9 cellular contexts compared by ENCODE assay signal in the genomic region with DNA sequence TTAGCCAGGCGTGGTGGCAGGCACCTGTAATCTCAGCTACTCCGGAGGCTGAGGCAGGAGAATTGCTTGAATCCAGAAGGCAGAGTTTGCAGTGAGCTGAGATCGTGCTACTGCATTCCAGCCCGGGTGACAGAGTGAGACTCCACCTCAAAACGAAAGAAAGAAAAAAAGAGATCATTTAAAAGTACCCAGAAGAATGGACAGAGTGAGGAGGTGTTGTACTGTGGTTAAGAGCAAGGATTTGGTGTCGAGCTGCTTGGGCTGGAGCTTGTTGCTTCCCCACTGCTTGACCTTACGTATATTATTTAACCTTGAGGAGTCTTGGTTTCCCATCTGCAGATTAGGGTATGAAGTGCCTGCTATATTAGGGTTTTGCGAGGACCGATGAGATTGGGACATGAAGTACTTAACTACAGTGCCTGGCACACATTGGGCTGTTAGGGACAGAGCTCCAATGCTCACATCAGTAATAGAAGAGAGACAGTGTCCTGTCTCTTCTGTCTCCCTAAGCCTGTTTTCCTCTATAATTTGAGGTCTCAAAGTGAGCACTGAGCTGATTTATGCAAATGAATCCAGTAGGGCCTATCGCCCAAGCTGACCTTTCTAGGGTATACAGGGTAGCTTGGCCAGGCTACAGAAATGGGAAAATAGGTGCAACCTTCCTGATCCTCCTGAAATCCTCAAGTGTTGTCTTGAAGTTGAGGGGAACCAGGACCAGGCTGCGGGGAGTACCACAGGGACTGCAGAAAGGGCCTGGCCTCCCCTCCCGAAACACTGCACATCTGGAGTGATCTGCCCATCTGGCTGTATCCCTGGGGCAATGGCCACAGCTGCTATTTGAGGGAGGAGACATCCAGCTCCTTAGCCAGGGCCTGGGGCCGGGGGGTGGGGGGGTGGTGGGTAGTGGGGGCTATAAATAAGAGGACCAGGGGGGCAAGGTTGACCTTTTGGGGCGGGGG. TPM values are rescaled to one million over a fixed set of nuclear protein-coding genes. Genes with fewer than 3 reads are reported as not detected.
DNase-seq lines count a peak whose midpoint lies in the region; ATAC-seq and TF ChIP-seq lines count a peak whose summit lies in the region.
"Had no signal": no experiment of that assay in that cellular context is flagged by ENCODE, and none has a peak within 500 bp of the region (broad histone marks: within the 10 kb centered on the region; RNA-seq: fewer than 3 reads in every experiment).

No MANE protein-coding gene starts in this region.

- H3K9ac ChIP-seq in colonic mucosa (ENCODE audit: low read depth in 2 of 2, low read length in 2 of 2) = peak overlapping the region in 1 of 2 donors; percentile 12

- no peak for ATAC-seq in naive thymus-derived CD8-positive, alpha-beta T cell
- ATAC-seq in HG02970 (IDR thresholded peaks at IDR 0.05; ENCODE audit: low FRiP score, unreplicated experiment) (no peak), GM18873 (IDR thresholded peaks at IDR 0.05; ENCODE audit: low FRiP score, unreplicated experiment) (no peak)

- H3K4me1 Mint-ChIP-seq in activated naive CD4-positive, alpha-beta T cell treated with anti-CD3 and anti-CD28 coated beads, Interleukin-2, amount 10 ng/mL, durations not matched to agents 7 days and 5 days = peaks cover 95% of the 10 kb centered on the region
- peaks cover 52 to 96% (median 91%) of the 10 kb centered on the region in 4 donors for H3K4me1 Mint-ChIP-seq in naive thymus-derived CD8-positive, alpha-beta T cell

- POLR2A ChIA-PET in naive thymus-derived CD8-positive, alpha-beta T cell (lab: Charles Lee) = interaction anchor here (0.5 to 10.6 kb wide), 5 partner anchors 14 to 123 kb away, joined by 3 to 514 read pairs (median 4); a partner anchor contains a TSS

- H3K9me3 Mint-ChIP-seq in activated naive CD4-positive, alpha-beta T cell treated with anti-CD3 and anti-CD28 coated beads, Interleukin-2, amount 10 ng/mL, durations not matched to agents 7 days and 5 days = no peaks in the 10 kb centered on the region
- no peaks in the 10 kb centered on the region for H3K9me3 Mint-ChIP-seq in naive thymus-derived CD8-positive, alpha-beta T cell

- no peaks in the 10 kb centered on the region for H3K27me3 Mint-ChIP-seq in activated naive CD4-positive, alpha-beta T cell treated with anti-CD3 and anti-CD28 coated beads, Interleukin-2, amount 10 ng/mL, durations not matched to agents 7 days and 5 days
- H3K27me3 Mint-ChIP-seq in naive thymus-derived CD8-positive, alpha-beta T cell = no peaks in the 10 kb centered on the region

- no peaks in the 10 kb centered on the region for H3K36me3 ChIP-seq in colonic mucosa
- H3K36me3 ChIP-seq in urinary bladder (ENCODE audit: insufficient read depth) = no peaks in the 10 kb centered on the region
- H3K36me3 ChIP-seq: pancreas had no signal

- no peak for DNase-seq in activated naive CD4-positive, alpha-beta T cell treated with anti-CD3 and anti-CD28 coated beads, Interleukin-2, amount 10 ng/mL, durations not matched to agents 7 days and 5 days
- DNase-seq in activated naive CD4-positive, alpha-beta T cell treated with Interleukin-2 at 50 U/mL for 16 hours = no peak
- DNase-seq in colonic mucosa (no peak), Kasumi-1 (lab: John Stamatoyannopoulos, UW) (no peak)
- DNase-seq in naive thymus-derived CD8-positive, alpha-beta T cell = no peak

- H3K27ac Mint-ChIP-seq in activated naive CD4-positive, alpha-beta T cell treated with anti-CD3 and anti-CD28 coated beads, Interleukin-2, amount 10 ng/mL, durations not matched to agents 7 days and 5 days = peak overlapping the region; percentile 87
- H3K27ac Mint-ChIP-seq in naive thymus-derived CD8-positive, alpha-beta T cell = peak overlapping the region; percentile 14 to 92 (median 72)

- peaks cover 8% of the 10 kb centered on the region for H3K4me1 ChIP-seq in colonic mucosa
- peaks cover 6% of the 10 kb centered on the region for H3K4me1 ChIP-seq in urinary bladder (ENCODE audit: insufficient read depth)

- 51% methylated on average over 14 of the region's 14 CpGs for WGBS in urinary bladder

- H3K27ac ChIP-seq in colonic mucosa = peak overlapping the region; percentile 68
- H3K27ac ChIP-seq in urinary bladder (ENCODE audit: low read depth) = peak overlapping the region; percentile 55

- H3K27me3 ChIP-seq in colonic mucosa = no peaks in the 10 kb centered on the region
- H3K27me3 ChIP-seq: pancreas had no signal

- TF ChIP-seq CTCF in colonic mucosa (IDR thresholded peaks at IDR 0.05) = no peak

- intact Hi-C loops in colonic mucosa (cut with DNase I) = no loop called here

- H3K9me3 ChIP-seq in colonic mucosa = no peaks in the 10 kb centered on the region
- H3K9me3 ChIP-seq: pancreas had no signal

- H3K4me3 ChIP-seq in colonic mucosa (no peak overlapping the region), urinary bladder (ENCODE audit: low read depth, low read length) (no peak overlapping the region)
- H3K4me3 ChIP-seq: pancreas had no signal

- CTCF ChIA-PET in activated naive CD4-positive, alpha-beta T cell treated with anti-CD3 and anti-CD28 coated beads, Interleukin-2, amount 10 ng/mL, durations not matched to agents 7 days and 5 days (lab: Charles Lee) = interaction anchor here (1.0 to 24.7 kb wide), 5 partner anchors 10 to 113 kb away, joined by 3 to 716 read pairs (median 16); a partner anchor contains a TSS

- no peak overlapping the region for H3K4me3 Mint-ChIP-seq in activated naive CD4-positive, alpha-beta T cell treated with anti-CD3 and anti-CD28 coated beads, Interleukin-2, amount 10 ng/mL, durations not matched to agents 7 days and 5 days
- peak overlapping the region in 6 of 10 donors; percentile 28 to 72 (median 44) for H3K4me3 Mint-ChIP-seq in naive thymus-derived CD8-positive, alpha-beta T cell

- H3K36me3 Mint-ChIP-seq in activated naive CD4-positive, alpha-beta T cell treated with anti-CD3 and anti-CD28 coated beads, Interleukin-2, amount 10 ng/mL, durations not matched to agents 7 days and 5 days = peaks cover 10% of the 10 kb centered on the region
- H3K36me3 Mint-ChIP-seq in naive thymus-derived CD8-positive, alpha-beta T cell = no peaks in the 10 kb centered on the region

RNA-seq across cellular contexts. Expression of a gene that starts 8.6 kb away (rescaled TPM):
- 10 to 100 TPM; 27.3 to 29.7 TPM for total RNA-seq in colonic mucosa
- total RNA-seq in naive thymus-derived CD8-positive, alpha-beta T cell = 100 to 1,000 TPM; 160 to 165 TPM
- polyA plus RNA-seq in naive thymus-derived CD8-positive, alpha-beta T cell = 10 to 100 TPM; 10.2 to 30.5 (median 14.3) TPM
- 26.8 TPM for total RNA-seq in urinary bladder
- 92.4 TPM for polyA plus RNA-seq in urinary bladder

RNA-seq across cellular contexts. Expression of a gene that starts 55.2 kb away (rescaled TPM):
- 10 to 100 TPM; 12.2 to 17.9 TPM for total RNA-seq in colonic mucosa
- 10 to 100 TPM; 11.5 to 12.8 TPM for total RNA-seq in naive thymus-derived CD8-positive, alpha-beta T cell
- polyA plus RNA-seq in naive thymus-derived CD8-positive, alpha-beta T cell = 10 to 100 TPM in 1 of 3 donors, 1 to 10 TPM in 2; 9.4 to 11.6 (median 9.7) TPM
- total RNA-seq in urinary bladder = 8.6 TPM
- polyA plus RNA-seq in urinary bladder = 31.1 TPM
